ENCODE assay signal across 1 cellular context in genomic region chr4:54660145-54660535, GRCh38.
TF ChIP-seq lines count a peak whose summit lies in the region.

No MANE protein-coding gene starts in this region.

TF ChIP-seq in WTC11, 78 proteins besides CTCF, POLR2A, EP300 and RAD21 (continued from another document):
- TF ChIP-seq ATF6 (CRISPR knock-in tag; IDR thresholded peaks at IDR 0.05) = no peak
- no peak for TF ChIP-seq FOXK1 (CRISPR knock-in tag; IDR thresholded peaks at IDR 0.05)
